8 cellular contexts compared by ENCODE assay signal in the genomic region with DNA sequence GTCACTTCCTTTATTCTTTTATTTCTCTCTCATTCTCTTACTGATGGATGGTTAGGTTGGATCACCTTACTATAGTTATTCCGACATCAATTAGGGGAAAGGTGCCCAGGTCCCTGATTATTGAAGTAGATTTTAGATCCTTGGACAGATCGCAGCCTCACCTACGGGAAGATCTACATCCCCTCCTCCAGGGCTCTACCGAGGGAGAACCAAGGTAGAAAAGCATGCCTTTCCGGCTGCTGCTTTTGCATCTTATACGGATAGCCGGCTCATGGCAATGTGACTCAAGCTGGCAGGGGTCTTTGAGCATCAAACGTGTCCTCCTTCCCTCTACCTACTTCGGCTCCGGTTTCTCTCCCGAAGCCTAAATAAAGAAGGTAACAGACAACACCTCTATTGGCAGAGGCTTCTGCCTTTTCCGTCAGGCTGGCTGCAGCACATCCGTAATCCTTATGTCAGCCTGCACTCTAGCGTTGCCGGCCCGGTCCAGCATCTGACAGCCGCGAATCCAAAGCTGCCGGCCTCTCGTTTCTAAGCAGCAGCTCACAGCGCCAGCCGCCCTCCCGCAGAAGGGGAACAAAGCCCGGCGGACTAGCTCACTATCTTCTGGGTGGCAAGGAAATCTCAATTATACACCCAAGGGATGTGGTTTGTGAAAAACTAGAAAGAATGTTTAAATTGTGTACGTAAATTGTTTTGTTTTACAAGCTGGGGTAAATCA. TPM values are rescaled to one million over a fixed set of nuclear protein-coding genes. Genes with fewer than 3 reads are reported as not detected.
DNase-seq lines count a peak whose midpoint lies in the region; ATAC-seq, FAIRE-seq and TF ChIP-seq lines count a peak whose summit lies in the region.

No MANE protein-coding gene starts in this region.

- no peaks in the 10 kb centered on the region for H3K9me3 Mint-ChIP-seq in naive thymus-derived CD8-positive, alpha-beta T cell

- intact Hi-C loops in heart right ventricle (cut with DNase I), result loop anchor here in 6 of 10 donors (2.0 to 10.0 kb wide), 7 partner anchors 46 to 1596 kb away; a partner anchor contains a TSS
- intact Hi-C loops in prostate gland (cut with DNase I), result loop anchor here (5.0 to 10.0 kb wide), 2 partner anchors 1606 to 1819 kb away; no protein-coding TSS in a partner anchor

- ATAC-seq in heart right ventricle (peak; percentile 76 to 90 (median 82)), GM19395 (IDR thresholded peaks at IDR 0.05; ENCODE audit: unreplicated experiment) (no peak), GM18858 (IDR thresholded peaks at IDR 0.05; ENCODE audit: unreplicated experiment) (no peak)
- ATAC-seq in naive thymus-derived CD8-positive, alpha-beta T cell, result no peak

- peaks cover 27 to 51% (median 30%) of the 10 kb centered on the region in 5 donors for H3K27me3 Mint-ChIP-seq in naive thymus-derived CD8-positive, alpha-beta T cell

- H3K36me3 Mint-ChIP-seq in naive thymus-derived CD8-positive, alpha-beta T cell, result no peaks in the 10 kb centered on the region

- POLR2A ChIA-PET in naive thymus-derived CD8-positive, alpha-beta T cell (lab: Charles Lee), result no interaction called here

- peaks cover 0 to 12% (median 3%) of the 10 kb centered on the region in 4 donors for H3K4me1 Mint-ChIP-seq in naive thymus-derived CD8-positive, alpha-beta T cell

- no peak for TF ChIP-seq POLR2A in prostate gland (IDR thresholded peaks at IDR 0.05)

- H3K27me3 ChIP-seq in heart right ventricle (peaks cover 0 to 57% (median 0%) of the 10 kb centered on the region in 7 donors), prostate gland (replicated peaks; ENCODE audit: insufficient read depth) (no peaks in the 10 kb centered on the region)

- no peak overlapping the region for H3K27ac Mint-ChIP-seq in naive thymus-derived CD8-positive, alpha-beta T cell

- no peaks in the 10 kb centered on the region for H3K36me3 ChIP-seq in heart right ventricle
- H3K36me3 ChIP-seq in prostate gland, result no peaks in the 10 kb centered on the region

- H3K9me3 ChIP-seq in heart right ventricle, result no peaks in the 10 kb centered on the region
- no peaks in the 10 kb centered on the region for H3K9me3 ChIP-seq in prostate gland

- H3K27ac ChIP-seq in VCaP (no peak overlapping the region), heart right ventricle (peak overlapping the region in 8 of 10 donors; percentile 16 to 89 (median 84)), prostate gland (no peak overlapping the region)

- WGBS in heart right ventricle, 2 donors, result 11 to 12% methylated on average over 26 of the region's 26 CpGs
- WGBS in prostate gland, result 11% methylated on average over 26 of the region's 26 CpGs

- H3K4me1 ChIP-seq in heart right ventricle (peaks cover 0 to 70% (median 27%) of the 10 kb centered on the region in 9 donors), prostate gland (replicated peaks) (no peaks in the 10 kb centered on the region)

- TF ChIP-seq CTCF in VCaP (conservative IDR thresholded peaks at IDR 0.05) (peak; percentile 74), heart right ventricle (IDR thresholded peaks at IDR 0.05) (peak in 8 of 9 donors; percentile 47 to 78 (median 56)), prostate gland (IDR thresholded peaks at IDR 0.05) (peak in 3 of 4 experiments; percentile 30 to 59 (median 48))

- no peak overlapping the region for H3K4me3 Mint-ChIP-seq in naive thymus-derived CD8-positive, alpha-beta T cell

- peak overlapping the region in 2 of 10 donors; percentile 17 to 23 for H3K4me3 ChIP-seq in heart right ventricle
- no peak overlapping the region for H3K4me3 ChIP-seq in prostate gland

- FAIRE-seq in HTR-8/SVneo (lab: Jason Lieb, UNC), result no peak

- DNase-seq in DMS 273 treated with DMSO at 0.1 percent for 48 hours (lab: John Stamatoyannopoulos, UW) (peak; percentile 32), HTR-8/SVneo (ENCODE audit: insufficient read length, low spot score) (peak; percentile 11), heart right ventricle (peak; percentile 73 to 74), prostate gland (ENCODE audit: low spot score) (peak; percentile 60)
- no peak for DNase-seq in naive thymus-derived CD8-positive, alpha-beta T cell

RNA-seq across cellular contexts. Expression of a gene that starts 46.9 kb away (rescaled TPM):
- 10 to 100 TPM in 6 of 10 donors, 1 to 10 TPM in 3, under 1 TPM in 1; 0.18 to 28.1 (median 14.3) TPM for total RNA-seq in heart right ventricle
- polyA plus RNA-seq in heart right ventricle, result 10 to 100 TPM in 1 of 2 donors, 1 to 10 TPM in 1; 3.0 to 10.8 TPM
- under 1 TPM; 0.27 to 0.28 TPM for total RNA-seq in prostate gland
- not detected for total RNA-seq in naive thymus-derived CD8-positive, alpha-beta T cell
- polyA plus RNA-seq in naive thymus-derived CD8-positive, alpha-beta T cell, result not detected

Comparison
In these comparisons a context has a peak if more than half of its experiments do, and no peak if none do; other contexts are left out.
1. DNase-seq: peak in DMS 273 treated with DMSO at 0.1 percent for 48 hours (single experiment), HTR-8/SVneo (single experiment), heart right ventricle (2 of 2) and prostate gland (single experiment); none in naive thymus-derived CD8-positive, alpha-beta T cell (0 of 10).
2. H3K27ac ChIP-seq: peak in heart right ventricle (8 of 10); none in VCaP (single experiment) and prostate gland (0 of 2).
3. ATAC-seq: peak in heart right ventricle (8 of 8); none in GM19395 (single experiment), naive thymus-derived CD8-positive, alpha-beta T cell (0 of 2) and GM18858 (single experiment).
4. Peak in every context shown above with its lines, with median percentiles within 50 percentile points of each other: CTCF ChIP-seq.